32 cellular contexts compared by ENCODE assay signal in the genomic region with DNA sequence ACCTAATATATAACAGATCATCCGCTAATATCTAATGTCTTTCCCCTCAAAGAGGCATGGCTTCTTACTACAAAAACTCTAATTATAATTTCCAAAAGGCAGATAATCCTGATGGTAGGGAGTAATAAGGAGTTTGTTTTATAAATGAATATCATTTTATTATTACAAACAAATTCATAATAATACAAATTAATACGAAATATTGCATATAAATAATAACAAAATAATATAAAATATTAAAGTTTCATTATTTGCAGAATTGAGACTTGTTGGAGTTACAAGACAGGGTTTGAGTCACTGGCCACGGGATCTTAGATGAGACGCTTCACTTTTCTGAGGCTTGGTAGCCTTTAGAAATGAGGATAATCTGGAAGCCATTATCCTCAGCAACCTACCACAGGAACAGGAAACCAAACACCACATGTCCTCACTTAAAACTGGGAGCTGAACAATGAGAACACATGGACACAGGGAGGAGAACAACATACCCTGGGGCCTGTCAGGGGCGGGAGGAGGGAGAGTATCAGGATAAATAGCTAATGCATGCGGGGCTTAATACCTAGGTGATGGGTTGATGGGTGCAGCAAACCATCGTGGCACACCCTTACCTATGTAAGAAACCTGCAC. TPM values are rescaled to one million over a fixed set of nuclear protein-coding genes. Genes with fewer than 3 reads are reported as not detected.
A peak's percentile ranks its signal among the peaks of the same experiment; 100 is the strongest.
DNase-seq lines count a peak whose midpoint lies in the region; ATAC-seq and TF ChIP-seq lines count a peak whose summit lies in the region.
"Had no signal": no experiment of that assay in that cellular context is flagged by ENCODE, and none has a peak within 500 bp of the region (broad histone marks: within the 10 kb centered on the region; RNA-seq: fewer than 3 reads in every experiment).

No MANE protein-coding gene starts in this region.

- TF ChIP-seq CTCF in AG09319 (IDR thresholded peaks at IDR 0.05; ENCODE audit: low read depth, low read length) = no peak
- TF ChIP-seq CTCF in GM23338 (conservative IDR thresholded peaks at IDR 0.05; ENCODE audit: low read depth in 2 of 2) = no peak
- no peak for TF ChIP-seq CTCF in foreskin fibroblast (IDR thresholded peaks at IDR 0.05; ENCODE audit: low read depth, low read length)

- DNase-seq in AG09319 (ENCODE audit: extremely low read depth, low read depth) = peak; percentile 10
- DNase-seq in GM23338 (ENCODE audit: low spot score) = no peak
- DNase-seq in RPMI7951 (ENCODE audit: low read depth) = peak; percentile 48
- peak; percentile 46 to 73 for DNase-seq in foreskin fibroblast
- no peak for DNase-seq in T-helper 2 cell treated with Interferon-gamma antibody and Interleukin-4, amounts not matched to agents 5 μg/mL and 100 μg/mL, for 36 hours (ENCODE audit: low spot score)
- DNase-seq in activated naive CD4-positive, alpha-beta T cell treated with anti-CD3 and anti-CD28 coated beads for 36 hours = no peak
- no peak for DNase-seq in AG08395 (ENCODE audit: low spot score)
- no peak for DNase-seq in RKO (ENCODE audit: low spot score)
- DNase-seq: ACHN; activated CD4-positive, alpha-beta T cell treated with anti-CD3 and anti-CD28 coated beads for 36 hours; activated naive CD8-positive, alpha-beta T cell treated with anti-CD3 and anti-CD28 coated beads for 36 hours; activated T-cell treated with anti-CD3 and anti-CD28 coated beads for 4 hours; anterior cingulate cortex; Caco-2; cortex of kidney; DMS53; effector memory CD4-positive, alpha-beta T cell; erythroblast; foreskin melanocyte; naive thymus-derived CD4-positive, alpha-beta T cell; NCI-H1092; NCI-H1694 treated with DMSO at 0.1 percent for 48 hours; NCI-H2171; NCI-H510A; nucleus accumbens; psoas muscle; stimulated activated CD8-positive, alpha-beta memory T cell treated with anti-CD3 and anti-CD28 coated beads, Interleukin-4, amount 100 ng/mL, for 48 hours; T-helper 9 cell had no signal

- H3K79me2 ChIP-seq in GM23338 (replicated peaks; ENCODE audit: insufficient read depth) = no peaks in the 10 kb centered on the region

- no peaks in the 10 kb centered on the region for H3K36me3 Mint-ChIP-seq in GM23338 (ENCODE audit: low read depth)
- H3K36me3 Mint-ChIP-seq in T-helper 2 cell treated with Interferon-gamma antibody and Interleukin-4, amounts not matched to agents 5 μg/mL and 100 μg/mL, for 36 hours (ENCODE audit: low read depth) = no peaks in the 10 kb centered on the region
- no peaks in the 10 kb centered on the region for H3K36me3 Mint-ChIP-seq in activated naive CD4-positive, alpha-beta T cell treated with anti-CD3 and anti-CD28 coated beads for 36 hours (ENCODE audit: low read depth)
- H3K36me3 Mint-ChIP-seq: activated naive CD8-positive, alpha-beta T cell treated with anti-CD3 and anti-CD28 coated beads for 36 hours; naive thymus-derived CD4-positive, alpha-beta T cell had no signal

- H2AFZ ChIP-seq in GM23338 = no peak overlapping the region

- intact Hi-C loops in activated naive CD4-positive, alpha-beta T cell treated with anti-CD3 and anti-CD28 coated beads for 36 hours (cut with micrococcal nuclease) = no loop called here

- no peak overlapping the region for H3K4me2 ChIP-seq in GM23338

- CTCF ChIA-PET in activated naive CD4-positive, alpha-beta T cell treated with anti-CD3 and anti-CD28 coated beads for 36 hours (lab: Charles Lee) = no interaction called here

- no peaks in the 10 kb centered on the region for H3K9me2 ChIP-seq in GM23338 (ENCODE audit: insufficient read depth)

- H3K36me3 ChIP-seq in GM23338 (ENCODE audit: insufficient read depth) = no peaks in the 10 kb centered on the region
- H3K36me3 ChIP-seq: thoracic aorta had no signal

- H3K9me3 Mint-ChIP-seq in GM23338 = no peaks in the 10 kb centered on the region
- H3K9me3 Mint-ChIP-seq in T-helper 2 cell treated with Interferon-gamma antibody and Interleukin-4, amounts not matched to agents 5 μg/mL and 100 μg/mL, for 36 hours = no peaks in the 10 kb centered on the region
- H3K9me3 Mint-ChIP-seq in activated naive CD4-positive, alpha-beta T cell treated with anti-CD3 and anti-CD28 coated beads for 36 hours = no peaks in the 10 kb centered on the region
- H3K9me3 Mint-ChIP-seq: activated naive CD8-positive, alpha-beta T cell treated with anti-CD3 and anti-CD28 coated beads for 36 hours; stimulated activated naive CD8-positive, alpha-beta T cell treated with anti-CD3 and anti-CD28 coated beads, Interleukin-15, Interleukin-2, amounts not matched to agents 100 ng/mL and 50 ng/mL, for 24 hours had no signal

- H3F3A ChIP-seq in GM23338 (replicated peaks; ENCODE audit: low read depth) = no peaks in the 10 kb centered on the region

- no peak overlapping the region for H3K4me3 ChIP-seq in GM23338
- H3K4me3 ChIP-seq in foreskin fibroblast (ENCODE audit: low read depth in 1 of 2, low read length in 2 of 2) = no peak overlapping the region
- H3K4me3 ChIP-seq: psoas muscle, thoracic aorta had no signal

- H3K27ac ChIP-seq in GM23338 (ENCODE audit: low read depth) = no peak overlapping the region
- H3K27ac ChIP-seq: C4-2B, psoas muscle, thoracic aorta had no signal

- H3K27me3 ChIP-seq in GM23338 (ENCODE audit: insufficient read depth) = no peaks in the 10 kb centered on the region

- H3K4me1 ChIP-seq in GM23338 (ENCODE audit: insufficient read depth) = no peaks in the 10 kb centered on the region
- H3K4me1 ChIP-seq: Caco-2 had no signal

- H3K4me1 Mint-ChIP-seq in GM23338 = peaks cover 8% of the 10 kb centered on the region
- peaks cover 8% of the 10 kb centered on the region for H3K4me1 Mint-ChIP-seq in T-helper 2 cell treated with Interferon-gamma antibody and Interleukin-4, amounts not matched to agents 5 μg/mL and 100 μg/mL, for 36 hours (ENCODE audit: low read depth)
- peaks cover 8% of the 10 kb centered on the region for H3K4me1 Mint-ChIP-seq in activated naive CD4-positive, alpha-beta T cell treated with anti-CD3 and anti-CD28 coated beads for 36 hours (ENCODE audit: low read depth)

- no peaks in the 10 kb centered on the region for H4K20me1 ChIP-seq in GM23338 (replicated peaks; ENCODE audit: insufficient read depth)

- H3K27me3 Mint-ChIP-seq in GM23338 (ENCODE audit: insufficient read depth, low read depth, poor library complexity) = peaks cover 2% of the 10 kb centered on the region
- H3K27me3 Mint-ChIP-seq in T-helper 2 cell treated with Interferon-gamma antibody and Interleukin-4, amounts not matched to agents 5 μg/mL and 100 μg/mL, for 36 hours (ENCODE audit: low read depth) = peaks cover 10% of the 10 kb centered on the region
- no peaks in the 10 kb centered on the region for H3K27me3 Mint-ChIP-seq in activated naive CD4-positive, alpha-beta T cell treated with anti-CD3 and anti-CD28 coated beads for 36 hours (ENCODE audit: low read depth)
- H3K27me3 Mint-ChIP-seq: activated naive CD8-positive, alpha-beta T cell treated with anti-CD3 and anti-CD28 coated beads for 36 hours; stimulated activated naive CD8-positive, alpha-beta T cell treated with anti-CD3 and anti-CD28 coated beads, Interleukin-15, Interleukin-2, amounts not matched to agents 100 ng/mL and 50 ng/mL, for 24 hours had no signal

- ATAC-seq in GM23338 = peak; percentile 60
- ATAC-seq: naive thymus-derived CD4-positive, alpha-beta T cell; sciatic nerve had no signal

- H3K27ac Mint-ChIP-seq in GM23338 = no peak overlapping the region; the same call in 1 of the 2 replicates
- H3K27ac Mint-ChIP-seq in T-helper 2 cell treated with Interferon-gamma antibody and Interleukin-4, amounts not matched to agents 5 μg/mL and 100 μg/mL, for 36 hours = no peak overlapping the region
- no peak overlapping the region for H3K27ac Mint-ChIP-seq in activated naive CD4-positive, alpha-beta T cell treated with anti-CD3 and anti-CD28 coated beads for 36 hours
- H3K27ac Mint-ChIP-seq: activated CD4-positive, alpha-beta T cell treated with anti-CD3 and anti-CD28 coated beads for 36 hours; activated naive CD8-positive, alpha-beta T cell treated with anti-CD3 and anti-CD28 coated beads for 36 hours; naive thymus-derived CD4-positive, alpha-beta T cell; stimulated activated naive CD8-positive, alpha-beta T cell treated with anti-CD3 and anti-CD28 coated beads, Interleukin-15, Interleukin-2, amounts not matched to agents 100 ng/mL and 50 ng/mL, for 24 hours had no signal

- H3K4me3 Mint-ChIP-seq in GM23338 = no peak overlapping the region
- no peak overlapping the region for H3K4me3 Mint-ChIP-seq in T-helper 2 cell treated with Interferon-gamma antibody and Interleukin-4, amounts not matched to agents 5 μg/mL and 100 μg/mL, for 36 hours
- H3K4me3 Mint-ChIP-seq in activated naive CD4-positive, alpha-beta T cell treated with anti-CD3 and anti-CD28 coated beads for 36 hours = no peak overlapping the region
- H3K4me3 Mint-ChIP-seq: activated CD4-positive, alpha-beta T cell treated with anti-CD3 and anti-CD28 coated beads for 36 hours; activated naive CD8-positive, alpha-beta T cell treated with anti-CD3 and anti-CD28 coated beads for 36 hours; naive thymus-derived CD4-positive, alpha-beta T cell; stimulated activated naive CD8-positive, alpha-beta T cell treated with anti-CD3 and anti-CD28 coated beads, Interleukin-15, Interleukin-2, amounts not matched to agents 100 ng/mL and 50 ng/mL, for 24 hours had no signal

RNA-seq across cellular contexts. Expression of gene LRGUK, which starts 48.7 kb away (rescaled TPM):
- 3.8 and 7.1 TPM in 2 replicates for total RNA-seq in GM23338 (2014; rRNA removed; shearing (Covaris generic))
- 2.4 and 2.6 TPM in 2 replicates for polyA plus RNA-seq in GM23338 (2016; fragmentation: Nextera tagmentation; extraction: Ambion mirVana)
- total RNA-seq in RPMI7951 (2014; rRNA removed; shearing (Covaris generic)) = under 0.01 and 0.24 TPM in 2 replicates
- total RNA-seq in activated naive CD4-positive, alpha-beta T cell treated with anti-CD3 and anti-CD28 coated beads for 36 hours = under 1 TPM; 0.07 to 0.14 TPM

Comparison
In these comparisons a context has a peak if more than half of its experiments do, and no peak if none do; other contexts are left out.
1. DNase-seq: peak in AG09319 (single experiment), RPMI7951 (single experiment) and foreskin fibroblast (2 of 2); none in GM23338 (single experiment), T-helper 2 cell treated with Interferon-gamma antibody and Interleukin-4, amounts not matched to agents 5 μg/mL and 100 μg/mL, for 36 hours (single experiment), activated naive CD4-positive, alpha-beta T cell treated with anti-CD3 and anti-CD28 coated beads for 36 hours (single experiment), AG08395 (single experiment) and RKO (single experiment).